Comparison of ENCODE assay signal across 12 cellular contexts in the genomic region with DNA sequence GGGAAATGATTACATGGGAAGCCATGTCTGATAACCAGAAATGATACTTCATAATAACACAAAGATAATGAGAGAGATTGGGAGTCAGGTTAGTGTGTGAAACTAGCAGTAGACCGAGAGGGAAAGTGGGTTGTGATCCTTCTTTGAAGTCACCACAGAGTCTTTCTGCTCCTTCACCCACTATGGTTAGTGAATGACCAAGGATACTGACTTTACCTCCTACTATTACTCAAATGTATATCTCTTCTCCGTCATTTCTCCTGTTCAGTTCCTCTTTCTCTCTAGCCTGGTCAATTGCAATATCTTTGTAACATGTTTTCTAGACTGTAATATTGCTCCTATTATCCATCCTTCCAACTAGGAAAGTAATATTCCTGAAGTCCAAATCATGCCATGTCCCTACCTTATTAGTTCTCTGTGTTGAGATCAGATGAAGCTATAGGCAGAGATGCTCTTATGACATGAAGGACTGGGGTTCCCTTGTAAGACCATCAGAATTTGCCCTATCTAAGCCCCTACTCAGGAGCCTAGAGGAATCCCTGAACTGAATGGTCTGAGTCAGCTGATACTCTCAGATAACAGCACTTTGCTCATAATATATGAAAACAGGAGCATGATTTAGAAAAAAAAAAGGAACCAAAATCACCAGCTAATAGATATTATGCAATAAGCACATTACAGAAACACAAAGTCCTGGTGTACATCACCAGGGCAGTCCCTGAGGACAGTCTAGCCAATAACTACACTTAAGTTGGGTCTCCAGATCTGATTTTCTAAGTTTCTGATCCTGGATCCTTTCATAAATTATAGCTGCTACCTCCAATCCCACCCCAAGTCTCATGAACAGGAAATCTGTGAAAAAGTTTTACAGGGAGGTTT.
DNase-seq lines count a peak whose midpoint lies in the region; ATAC-seq lines count a peak whose summit lies in the region.
"Had no signal": no experiment of that assay in that cellular context is flagged by ENCODE, and none has a peak within 500 bp of the region (broad histone marks: within the 10 kb centered on the region; RNA-seq: fewer than 3 reads in every experiment).

No MANE protein-coding gene starts in this region.

- peak; percentile 8 for DNase-seq in activated CD4-positive, alpha-beta memory T cell treated with anti-CD3 and anti-CD28 coated beads for 36 hours
- DNase-seq in activated CD4-positive, alpha-beta memory T cell treated with anti-CD3 and anti-CD28 coated beads, Interleukin-2, amount 10 ng/mL, durations not matched to agents 7 days and 5 days: no peak
- no peak for DNase-seq in naive thymus-derived CD4-positive, alpha-beta T cell
- DNase-seq in NCI-H1092 (lab: John Stamatoyannopoulos, UW): no peak
- no peak for DNase-seq in posterior cingulate gyrus
- DNase-seq in A172 (ENCODE audit: low spot score): no peak
- DNase-seq: dermis blood vessel endothelial cell; hippocampal formation; naive thymus-derived CD8-positive, alpha-beta T cell; NCI-H446 treated with DMSO at 0.1 percent for 48 hours had no signal

- no peaks in the 10 kb centered on the region for H3K4me1 ChIP-seq in naive thymus-derived CD4-positive, alpha-beta T cell (ENCODE audit: control insufficient read depth in 2 of 2, insufficient read depth in 2 of 2, low read length in 2 of 2)

- no peak overlapping the region for H3K4me3 ChIP-seq in naive thymus-derived CD4-positive, alpha-beta T cell (ENCODE audit: low read length)

- no peaks in the 10 kb centered on the region for H3K4me1 Mint-ChIP-seq in activated CD4-positive, alpha-beta memory T cell treated with anti-CD3 and anti-CD28 coated beads for 36 hours (ENCODE audit: low read depth)
- peaks cover 2% of the 10 kb centered on the region for H3K4me1 Mint-ChIP-seq in activated CD4-positive, alpha-beta memory T cell treated with anti-CD3 and anti-CD28 coated beads, Interleukin-2, amount 10 ng/mL, durations not matched to agents 7 days and 5 days
- H3K4me1 Mint-ChIP-seq in naive thymus-derived CD4-positive, alpha-beta T cell: peaks cover 0 to 4% (median 0%) of the 10 kb centered on the region in 7 donors

- H3K27me3 ChIP-seq in naive thymus-derived CD4-positive, alpha-beta T cell (ENCODE audit: control insufficient read depth in 2 of 2, insufficient read depth in 2 of 2, low read length in 2 of 2): no peaks in the 10 kb centered on the region

- no peaks in the 10 kb centered on the region for H3K36me3 ChIP-seq in naive thymus-derived CD4-positive, alpha-beta T cell (ENCODE audit: control insufficient read depth in 2 of 3, insufficient read depth in 3 of 3, low read length in 3 of 3)

- H3K27me3 Mint-ChIP-seq in activated CD4-positive, alpha-beta memory T cell treated with anti-CD3 and anti-CD28 coated beads for 36 hours: peaks cover 2% of the 10 kb centered on the region
- peaks cover 10% of the 10 kb centered on the region for H3K27me3 Mint-ChIP-seq in activated CD4-positive, alpha-beta memory T cell treated with anti-CD3 and anti-CD28 coated beads, Interleukin-2, amount 10 ng/mL, durations not matched to agents 7 days and 5 days
- H3K27me3 Mint-ChIP-seq in naive thymus-derived CD4-positive, alpha-beta T cell: peaks cover 0 to 6% (median 5%) of the 10 kb centered on the region in 5 donors

- H3K27ac ChIP-seq in naive thymus-derived CD4-positive, alpha-beta T cell (ENCODE audit: low read depth, low read length): no peak overlapping the region

- peaks cover 4% of the 10 kb centered on the region for H3K9me3 Mint-ChIP-seq in activated CD4-positive, alpha-beta memory T cell treated with anti-CD3 and anti-CD28 coated beads for 36 hours
- H3K9me3 Mint-ChIP-seq in activated CD4-positive, alpha-beta memory T cell treated with anti-CD3 and anti-CD28 coated beads, Interleukin-2, amount 10 ng/mL, durations not matched to agents 7 days and 5 days: no peaks in the 10 kb centered on the region
- H3K9me3 Mint-ChIP-seq in naive thymus-derived CD4-positive, alpha-beta T cell: peaks cover 0 to 9% (median 5%) of the 10 kb centered on the region in 11 donors

- H3K9me3 ChIP-seq in naive thymus-derived CD4-positive, alpha-beta T cell (ENCODE audit: control insufficient read depth in 2 of 3, low read length in 3 of 3): no peaks in the 10 kb centered on the region

- H3K27ac Mint-ChIP-seq in activated CD4-positive, alpha-beta memory T cell treated with anti-CD3 and anti-CD28 coated beads for 36 hours: no peak overlapping the region
- H3K27ac Mint-ChIP-seq in activated CD4-positive, alpha-beta memory T cell treated with anti-CD3 and anti-CD28 coated beads, Interleukin-2, amount 10 ng/mL, durations not matched to agents 7 days and 5 days: no peak overlapping the region
- H3K27ac Mint-ChIP-seq in naive thymus-derived CD4-positive, alpha-beta T cell: no peak overlapping the region
- H3K27ac Mint-ChIP-seq: naive thymus-derived CD8-positive, alpha-beta T cell had no signal

- H3K4me3 Mint-ChIP-seq in activated CD4-positive, alpha-beta memory T cell treated with anti-CD3 and anti-CD28 coated beads for 36 hours: no peak overlapping the region
- H3K4me3 Mint-ChIP-seq in activated CD4-positive, alpha-beta memory T cell treated with anti-CD3 and anti-CD28 coated beads, Interleukin-2, amount 10 ng/mL, durations not matched to agents 7 days and 5 days: no peak overlapping the region
- no peak overlapping the region for H3K4me3 Mint-ChIP-seq in naive thymus-derived CD4-positive, alpha-beta T cell
- H3K4me3 Mint-ChIP-seq: naive thymus-derived CD8-positive, alpha-beta T cell had no signal

- ATAC-seq in GM21825 (IDR thresholded peaks at IDR 0.05; ENCODE audit: unreplicated experiment): peak; percentile 74
- ATAC-seq in HG03469 (IDR thresholded peaks at IDR 0.05; ENCODE audit: unreplicated experiment): peak; percentile 62
- peak; percentile 26 for ATAC-seq in naive thymus-derived CD4-positive, alpha-beta T cell
- ATAC-seq: naive thymus-derived CD8-positive, alpha-beta T cell had no signal

- no peaks in the 10 kb centered on the region for H3K36me3 Mint-ChIP-seq in activated CD4-positive, alpha-beta memory T cell treated with anti-CD3 and anti-CD28 coated beads for 36 hours
- H3K36me3 Mint-ChIP-seq in activated CD4-positive, alpha-beta memory T cell treated with anti-CD3 and anti-CD28 coated beads, Interleukin-2, amount 10 ng/mL, durations not matched to agents 7 days and 5 days (ENCODE audit: low read depth): no peaks in the 10 kb centered on the region
- peaks cover 0 to 5% (median 0%) of the 10 kb centered on the region in 5 donors for H3K36me3 Mint-ChIP-seq in naive thymus-derived CD4-positive, alpha-beta T cell

- intact Hi-C loops in activated CD4-positive, alpha-beta memory T cell treated with anti-CD3 and anti-CD28 coated beads for 36 hours (cut with micrococcal nuclease): no loop called here
- intact Hi-C loops in naive thymus-derived CD4-positive, alpha-beta T cell (cut with micrococcal nuclease): no loop called here
- intact Hi-C loops in posterior cingulate gyrus (cut with DNase I): loop anchor here (10.0 kb wide), 1 partner anchor 529 kb away; no protein-coding TSS in a partner anchor

- POLR2A ChIA-PET in activated CD4-positive, alpha-beta memory T cell treated with anti-CD3 and anti-CD28 coated beads for 36 hours (lab: Charles Lee): no interaction called here
- POLR2A ChIA-PET in activated CD4-positive, alpha-beta memory T cell treated with anti-CD3 and anti-CD28 coated beads, Interleukin-2, amount 10 ng/mL, durations not matched to agents 7 days and 5 days (lab: Charles Lee): no interaction called here
- POLR2A ChIA-PET in naive thymus-derived CD4-positive, alpha-beta T cell (lab: Charles Lee): no interaction called here

- CTCF ChIA-PET in activated CD4-positive, alpha-beta memory T cell treated with anti-CD3 and anti-CD28 coated beads for 36 hours (lab: Charles Lee): interaction anchor here (0.7 to 1.2 kb wide), 3 partner anchors 218 to 516 kb away, joined by 3 to 4 read pairs (median 4); no protein-coding TSS in a partner anchor
- CTCF ChIA-PET in activated CD4-positive, alpha-beta memory T cell treated with anti-CD3 and anti-CD28 coated beads, Interleukin-2, amount 10 ng/mL, durations not matched to agents 7 days and 5 days (lab: Charles Lee): interaction anchor here (1.7 kb wide), 1 partner anchor 11 kb away, joined by 5 read pairs; no protein-coding TSS in a partner anchor
- CTCF ChIA-PET in naive thymus-derived CD4-positive, alpha-beta T cell (lab: Charles Lee): interaction anchor here (0.6 to 1.0 kb wide), 2 partner anchors 11 to 29 kb away, joined by 3 read pairs; no protein-coding TSS in a partner anchor
